Comparison of ENCODE assay signal across 8 cellular contexts in genomic region chr7:151727579-151728285, GRCh38.
DNase-seq lines count a peak whose midpoint lies in the region; ATAC-seq lines count a peak whose summit lies in the region.

No MANE protein-coding gene starts in this region.

- intact Hi-C loops in cardiac septum (cut with DNase I) = no loop called here

- no peaks in the 10 kb centered on the region for H3K9me3 Mint-ChIP-seq in activated T-cell treated with anti-CD3 and anti-CD28 coated beads, Interleukin-2, amount 50 U/mL, for 24 hours

- no peaks in the 10 kb centered on the region for H3K36me3 Mint-ChIP-seq in activated T-cell treated with anti-CD3 and anti-CD28 coated beads, Interleukin-2, amount 50 U/mL, for 24 hours (ENCODE audit: low read depth)

- ATAC-seq in GM21381 (IDR thresholded peaks at IDR 0.05; ENCODE audit: unreplicated experiment) (peak; percentile 58), GM21367 (IDR thresholded peaks at IDR 0.05; ENCODE audit: unreplicated experiment) (no peak), HG02938 (IDR thresholded peaks at IDR 0.05; ENCODE audit: unreplicated experiment) (no peak)

- DNase-seq in AG08395 (ENCODE audit: low spot score) (peak; percentile 98), NCI-H1436 (lab: John Stamatoyannopoulos, UW) (peak; percentile 28), cardiac septum (ENCODE audit: low spot score) (peak; percentile 86)
- peak; percentile 57 for DNase-seq in activated T-cell treated with anti-CD3 and anti-CD28 coated beads, Interleukin-2, amount 50 U/mL, for 24 hours
- peak; percentile 38 for DNase-seq in stimulated activated CD4-positive, alpha-beta T cell treated with anti-CD3 and anti-CD28 coated beads, Interleukin-12 subunit alpha, Interleukin-12 subunit beta, amount 100 ng/mL, for 4 hours

- H3K4me3 Mint-ChIP-seq in activated T-cell treated with anti-CD3 and anti-CD28 coated beads, Interleukin-2, amount 50 U/mL, for 24 hours = no peak overlapping the region

- no peaks in the 10 kb centered on the region for H3K27me3 Mint-ChIP-seq in activated T-cell treated with anti-CD3 and anti-CD28 coated beads, Interleukin-2, amount 50 U/mL, for 24 hours

- peak overlapping the region; percentile 52 for H3K27ac Mint-ChIP-seq in activated T-cell treated with anti-CD3 and anti-CD28 coated beads, Interleukin-2, amount 50 U/mL, for 24 hours

- H3K4me1 Mint-ChIP-seq in activated T-cell treated with anti-CD3 and anti-CD28 coated beads, Interleukin-2, amount 50 U/mL, for 24 hours (ENCODE audit: low read depth) = peaks cover 28% of the 10 kb centered on the region

Comparison
In these comparisons a context has a peak if more than half of its experiments do, and no peak if none do; other contexts are left out.
1. DNase-seq: peak in every context shown above with its lines; median percentile 98 in AG08395; 86 in cardiac septum; 57 in activated T-cell treated with anti-CD3 and anti-CD28 coated beads, Interleukin-2, amount 50 U/mL, for 24 hours; 38 in stimulated activated CD4-positive, alpha-beta T cell treated with anti-CD3 and anti-CD28 coated beads, Interleukin-12 subunit alpha, Interleukin-12 subunit beta, amount 100 ng/mL, for 4 hours; 28 in NCI-H1436.